In genomic region chr17:57629470-57629869, GRCh38 we compare ENCODE assay signal across 10 cellular contexts.
DNase-seq lines count a peak whose midpoint lies in the region; ATAC-seq and TF ChIP-seq lines count a peak whose summit lies in the region.
"Had no signal": no experiment of that assay in that cellular context is flagged by ENCODE, and none has a peak within 500 bp of the region (broad histone marks: within the 10 kb centered on the region; RNA-seq: fewer than 3 reads in every experiment).

No MANE protein-coding gene starts in this region.

- no peak overlapping the region for H3K4me3 ChIP-seq in CD4-positive, CD25-positive, alpha-beta regulatory T cell (ENCODE audit: low read depth, low read length)
- no peak overlapping the region for H3K4me3 ChIP-seq in Peyer's patch
- H3K4me3 ChIP-seq: smooth muscle cell had no signal

- no peaks in the 10 kb centered on the region for H3K9me3 ChIP-seq in CD4-positive, CD25-positive, alpha-beta regulatory T cell (ENCODE audit: control insufficient read depth in 2 of 2, low read length in 2 of 2)
- no peaks in the 10 kb centered on the region for H3K9me3 ChIP-seq in Peyer's patch

- H3K27me3 ChIP-seq in CD4-positive, CD25-positive, alpha-beta regulatory T cell (ENCODE audit: control insufficient read depth, insufficient read depth, low read length): no peaks in the 10 kb centered on the region
- H3K27me3 ChIP-seq in Peyer's patch: no peaks in the 10 kb centered on the region

- H3K27me3 Mint-ChIP-seq in CD4-positive, CD25-positive, alpha-beta regulatory T cell: no peaks in the 10 kb centered on the region

- peaks cover 0 to 9% (median 6%) of the 10 kb centered on the region in 4 donors for H3K4me1 Mint-ChIP-seq in CD4-positive, CD25-positive, alpha-beta regulatory T cell

- TF ChIP-seq POLR2A in Peyer's patch (IDR thresholded peaks at IDR 0.05): no peak

- peak; percentile 45 to 54 for ATAC-seq in CD4-positive, CD25-positive, alpha-beta regulatory T cell (ENCODE audit: low read depth in 2 of 2)
- ATAC-seq in GM19395 (IDR thresholded peaks at IDR 0.05; ENCODE audit: unreplicated experiment) (peak; percentile 78), HG03064 (IDR thresholded peaks at IDR 0.05; ENCODE audit: low read depth, unreplicated experiment) (peak; percentile 63)
- ATAC-seq: left colon had no signal

- TF ChIP-seq CTCF in Peyer's patch (IDR thresholded peaks at IDR 0.05): no peak

- no peak overlapping the region for H3K27ac ChIP-seq in CD4-positive, CD25-positive, alpha-beta regulatory T cell (ENCODE audit: insufficient read depth, low read length, poor library complexity, severe bottlenecking)
- H3K27ac ChIP-seq in Peyer's patch: peak overlapping the region in 1 of 4 donors; percentile 68

- H3K4me3 Mint-ChIP-seq in CD4-positive, CD25-positive, alpha-beta regulatory T cell: no peak overlapping the region

- H3K36me3 ChIP-seq in CD4-positive, CD25-positive, alpha-beta regulatory T cell (ENCODE audit: control insufficient read depth, insufficient read depth, low read length): peaks cover 33% of the 10 kb centered on the region
- H3K36me3 ChIP-seq in Peyer's patch: no peaks in the 10 kb centered on the region

- H3K4me1 ChIP-seq in CD4-positive, CD25-positive, alpha-beta regulatory T cell (ENCODE audit: control insufficient read depth, insufficient read depth, low read length, poor library complexity, severe bottlenecking): no peaks in the 10 kb centered on the region
- peaks cover 0 to 15% (median 3%) of the 10 kb centered on the region in 4 donors for H3K4me1 ChIP-seq in Peyer's patch

- no peaks in the 10 kb centered on the region for H3K9me3 Mint-ChIP-seq in CD4-positive, CD25-positive, alpha-beta regulatory T cell

- DNase-seq in CD4-positive, CD25-positive, alpha-beta regulatory T cell: no peak
- peak in 2 of 3 donors; percentile 78 to 81 for DNase-seq in Peyer's patch
- DNase-seq in DMS79 (lab: John Stamatoyannopoulos, UW): no peak
- no peak for DNase-seq in stimulated activated CD4-positive, alpha-beta T cell treated with anti-CD3 and anti-CD28 coated beads, Interleukin-4, amount 100 ng/mL, for 1 hour
- no peak for DNase-seq in activated CD8-positive, alpha-beta memory T cell treated with anti-CD3 and anti-CD28 coated beads, Interleukin-2, amount 50 U/mL, for 48 hours
- no peak for DNase-seq in central memory CD4-positive, alpha-beta T cell

- peak overlapping the region in 2 of 3 donors; percentile 64 to 79 for H3K27ac Mint-ChIP-seq in CD4-positive, CD25-positive, alpha-beta regulatory T cell

- H3K36me3 Mint-ChIP-seq in CD4-positive, CD25-positive, alpha-beta regulatory T cell: peaks cover 56% of the 10 kb centered on the region

Comparison
In these comparisons a context has a peak if more than half of its experiments do, and no peak if none do; other contexts are left out.
1. DNase-seq: peak in Peyer's patch (2 of 3); none in CD4-positive, CD25-positive, alpha-beta regulatory T cell (0 of 3), DMS79 (single experiment), stimulated activated CD4-positive, alpha-beta T cell treated with anti-CD3 and anti-CD28 coated beads, Interleukin-4, amount 100 ng/mL, for 1 hour (single experiment), activated CD8-positive, alpha-beta memory T cell treated with anti-CD3 and anti-CD28 coated beads, Interleukin-2, amount 50 U/mL, for 48 hours (single experiment) and central memory CD4-positive, alpha-beta T cell (single experiment).
2. Peak in every context shown above with its lines, with median percentiles within 50 percentile points of each other: ATAC-seq.